Comparison of ENCODE assay signal across 8 cellular contexts in genomic region chr14:104677506-104678332, GRCh38. TPM values are rescaled to one million over a fixed set of nuclear protein-coding genes. Genes with fewer than 3 reads are reported as not detected.
DNase-seq lines count a peak whose midpoint lies in the region; ATAC-seq and TF ChIP-seq lines count a peak whose summit lies in the region.

No MANE protein-coding gene starts in this region.

- no peaks in the 10 kb centered on the region for H3K9me3 Mint-ChIP-seq in WTC11
- H3K9me3 Mint-ChIP-seq in central memory CD8-positive, alpha-beta T cell, result no peaks in the 10 kb centered on the region

- H3K4me1 Mint-ChIP-seq in WTC11, result peaks cover 50% of the 10 kb centered on the region
- peaks cover 16% of the 10 kb centered on the region for H3K4me1 Mint-ChIP-seq in central memory CD8-positive, alpha-beta T cell

- POLR2A ChIA-PET in WTC11 (lab: Charles Lee), result interaction anchor here (1.0 to 2.4 kb wide), 4 partner anchors 10 to 123 kb away, joined by 3 to 14 read pairs (median 6); partner anchors contain the start of gene ZBTB42

- DNase-seq in DMS 273 treated with DMSO at 0.1 percent for 48 hours (lab: John Stamatoyannopoulos, UW), result peak; percentile 48
- peak; percentile 63 for DNase-seq in NCI-H1092 treated with DMSO at 0.1 percent for 48 hours (lab: John Stamatoyannopoulos, UW)
- DNase-seq in WTC11 (ENCODE audit: low spot score), result peak; percentile 66
- DNase-seq in central memory CD8-positive, alpha-beta T cell (ENCODE audit: low spot score in 2 of 2), result no peak
- peak; percentile 88 for DNase-seq in kidney tubule cell (ENCODE audit: low spot score)
- peak; percentile 42 to 53 for DNase-seq in stimulated activated CD4-positive, alpha-beta T cell treated with anti-CD3 and anti-CD28 coated beads, Interleukin-1b, Interleukin-23, amount 100 ng/mL, for 1 hour (ENCODE audit: low read depth in 2 of 2)

- H3K36me3 Mint-ChIP-seq in WTC11, result no peaks in the 10 kb centered on the region
- H3K36me3 Mint-ChIP-seq in central memory CD8-positive, alpha-beta T cell (ENCODE audit: insufficient read depth), result peaks cover 6% of the 10 kb centered on the region

- TF ChIP-seq CTCF in WTC11 (IDR thresholded peaks at IDR 0.05), result no peak

- CTCF ChIA-PET in WTC11 (lab: Charles Lee), result interaction anchor here (0.8 to 3.9 kb wide), 14 partner anchors 10 to 204 kb away, joined by 3 to 26 read pairs (median 4); partner anchors contain the start of gene ADSS1

- ATAC-seq in GM21786 (IDR thresholded peaks at IDR 0.05; ENCODE audit: unreplicated experiment) (peak; percentile 36), WTC11 (peak; percentile 23), GM18520 (IDR thresholded peaks at IDR 0.05; ENCODE audit: unreplicated experiment) (no peak)
- peak; percentile 69 for ATAC-seq in central memory CD8-positive, alpha-beta T cell (replicated peaks; ENCODE audit: extremely low read depth, poor library complexity, severe bottlenecking)

- H3K27ac Mint-ChIP-seq in WTC11, result peak overlapping the region; percentile 79
- no peak overlapping the region for H3K27ac Mint-ChIP-seq in central memory CD8-positive, alpha-beta T cell (ENCODE audit: low read depth)

- H3K4me3 Mint-ChIP-seq in WTC11, result peak overlapping the region; percentile 67
- H3K4me3 Mint-ChIP-seq in central memory CD8-positive, alpha-beta T cell, result peak overlapping the region; percentile 83

- peaks cover 10% of the 10 kb centered on the region for H3K27me3 Mint-ChIP-seq in WTC11 (ENCODE audit: low read depth)
- H3K27me3 Mint-ChIP-seq in central memory CD8-positive, alpha-beta T cell, result peaks cover 21% of the 10 kb centered on the region

TF ChIP-seq in WTC11, 78 proteins besides CTCF, POLR2A, EP300 and RAD21 (continues in another document):
- no peak for TF ChIP-seq MLX (CRISPR knock-in tag; IDR thresholded peaks at IDR 0.05)
- TF ChIP-seq TEAD4 (CRISPR knock-in tag; IDR thresholded peaks at IDR 0.05), result no peak
- peak; percentile 99 for TF ChIP-seq NFE2L1 (CRISPR knock-in tag; IDR thresholded peaks at IDR 0.05)
- TF ChIP-seq ATF6 (CRISPR knock-in tag; IDR thresholded peaks at IDR 0.05), result no peak
- TF ChIP-seq ATF2 (CRISPR knock-in tag; IDR thresholded peaks at IDR 0.05; ENCODE audit: borderline replicate concordance, low read depth), result no peak
- no peak; the same call in 1 of the 2 replicates for TF ChIP-seq E2F4 (CRISPR knock-in tag; IDR thresholded peaks at IDR 0.05; ENCODE audit: borderline replicate concordance, low read depth)
- no peak for TF ChIP-seq TP53 (CRISPR knock-in tag; IDR thresholded peaks at IDR 0.05)
- no peak for TF ChIP-seq ZNF512 (CRISPR knock-in tag; IDR thresholded peaks at IDR 0.05; ENCODE audit: borderline replicate concordance)
- TF ChIP-seq ATF3 (CRISPR knock-in tag; conservative IDR thresholded peaks at IDR 0.05), result no peak
- no peak for TF ChIP-seq NFATC4 (CRISPR knock-in tag; IDR thresholded peaks at IDR 0.05)
- TF ChIP-seq RORB (CRISPR knock-in tag; IDR thresholded peaks at IDR 0.05), result no peak
- TF ChIP-seq ZNF416 (CRISPR knock-in tag; IDR thresholded peaks at IDR 0.05), result peak; percentile 54; the same call in 1 of the 2 replicates
- no peak for TF ChIP-seq FOXP4 (CRISPR knock-in tag; IDR thresholded peaks at IDR 0.05)
- no peak for TF ChIP-seq ZMAT4 (CRISPR knock-in tag; IDR thresholded peaks at IDR 0.05)
- no peak for TF ChIP-seq ESRRA (CRISPR knock-in tag; IDR thresholded peaks at IDR 0.05; ENCODE audit: borderline replicate concordance)
- peak; percentile 99 for TF ChIP-seq ZNF263 (CRISPR knock-in tag; IDR thresholded peaks at IDR 0.05; ENCODE audit: low read depth)
- no peak for TF ChIP-seq IRF1 (CRISPR knock-in tag; IDR thresholded peaks at IDR 0.05)
- TF ChIP-seq GABPB1 (CRISPR knock-in tag; IDR thresholded peaks at IDR 0.05), result no peak
- TF ChIP-seq CREB1 (CRISPR knock-in tag; IDR thresholded peaks at IDR 0.05), result no peak

RNA-seq across cellular contexts. Expression of gene INF2, which starts 11.7 kb away (rescaled TPM):
- total RNA-seq in WTC11 (2021), result 69.0 to 82.4 TPM (median 72.4 TPM) in 3 replicates

RNA-seq across cellular contexts. Expression of gene ADSS1, which starts 46.3 kb away (rescaled TPM):
- total RNA-seq in WTC11 (2021), result 10.0 to 13.3 TPM (median 12.0 TPM) in 3 replicates

Comparison
In these comparisons a context has a peak if more than half of its experiments do, and no peak if none do; other contexts are left out.
1. DNase-seq: peak in DMS 273 treated with DMSO at 0.1 percent for 48 hours (single experiment), NCI-H1092 treated with DMSO at 0.1 percent for 48 hours (single experiment), WTC11 (single experiment), kidney tubule cell (single experiment) and stimulated activated CD4-positive, alpha-beta T cell treated with anti-CD3 and anti-CD28 coated beads, Interleukin-1b, Interleukin-23, amount 100 ng/mL, for 1 hour (2 of 2); none in central memory CD8-positive, alpha-beta T cell (0 of 2).